In genomic region chr19:38838208-38838985, GRCh38 we compare ENCODE assay signal across 10 cellular contexts. TPM values are rescaled to one million over a fixed set of nuclear protein-coding genes. Genes with fewer than 3 reads are reported as not detected.
DNase-seq lines count a peak whose midpoint lies in the region; ATAC-seq, FAIRE-seq and TF ChIP-seq lines count a peak whose summit lies in the region.
"Had no signal": no experiment of that assay in that cellular context is flagged by ENCODE, and none has a peak within 500 bp of the region (broad histone marks: within the 10 kb centered on the region; RNA-seq: fewer than 3 reads in every experiment).

No MANE protein-coding gene starts in this region.

- TF ChIP-seq CTCF in natural killer cell (IDR thresholded peaks at IDR 0.05) (no peak), adrenal gland (IDR thresholded peaks at IDR 0.05) (no peak), neural crest cell (conservative IDR thresholded peaks at IDR 0.05) (no peak), D721Med (IDR thresholded peaks at IDR 0.05; ENCODE audit: insufficient read depth, missing control alignments) (no peak), transverse colon (IDR thresholded peaks at IDR 0.05) (no peak)

- FAIRE-seq in D721Med (lab: Jason Lieb, UNC) = no peak

- H3K4me3 ChIP-seq in adrenal gland (no peak overlapping the region), transverse colon (no peak overlapping the region)
- H3K4me3 ChIP-seq: BLaER1 had no signal

- peak in 1 of 2 donors; percentile 1 for ATAC-seq in natural killer cell treated with Interleukin-12 subunit alpha and Interleukin-12 subunit beta and Interleukin-15 and Interleukin-18, amount 100 ng/mL, for 72 hours
- ATAC-seq in natural killer cell (no peak), HG03565 (IDR thresholded peaks at IDR 0.05; ENCODE audit: unreplicated experiment) (no peak)

- in situ Hi-C loops in transverse colon (cut with MboI; ENCODE audit: low pct_ligation_motif_present in 1 of 4, low pct_unique_long_range_greater_than_20kb in 1 of 4, low sequenced_read_pairs in 3 of 4) = no loop called here

- H3K27me3 Mint-ChIP-seq in natural killer cell treated with Interleukin-12 subunit alpha and Interleukin-12 subunit beta and Interleukin-15 and Interleukin-18, amount 100 ng/mL, for 72 hours = no peaks in the 10 kb centered on the region
- H3K27me3 Mint-ChIP-seq in natural killer cell (ENCODE audit: low read depth in 2 of 2) (no peaks in the 10 kb centered on the region), neural crest cell (ENCODE audit: low read depth) (no peaks in the 10 kb centered on the region)
- H3K27me3 Mint-ChIP-seq: dendritic cell treated with granulocyte-macrophage colony-stimulating factor and Interleukin-4, amounts not matched to agents 40 ng/mL and 50 ng/mL, for 4 days had no signal

- no peaks in the 10 kb centered on the region for H3K9me3 Mint-ChIP-seq in natural killer cell treated with Interleukin-12 subunit alpha and Interleukin-12 subunit beta and Interleukin-15 and Interleukin-18, amount 100 ng/mL, for 72 hours
- H3K9me3 Mint-ChIP-seq in natural killer cell = no peaks in the 10 kb centered on the region
- no peaks in the 10 kb centered on the region for H3K9me3 Mint-ChIP-seq in neural crest cell
- H3K9me3 Mint-ChIP-seq: dendritic cell treated with granulocyte-macrophage colony-stimulating factor and Interleukin-4, amounts not matched to agents 40 ng/mL and 50 ng/mL, for 4 days had no signal

- H3K27ac ChIP-seq in adrenal gland (peak overlapping the region in 4 of 5 donors; percentile 17 to 86 (median 74)), transverse colon (peak overlapping the region in 1 of 4 donors; percentile 13)
- H3K27ac ChIP-seq: BLaER1 had no signal

- H3K4me1 Mint-ChIP-seq in natural killer cell treated with Interleukin-12 subunit alpha and Interleukin-12 subunit beta and Interleukin-15 and Interleukin-18, amount 100 ng/mL, for 72 hours (ENCODE audit: low read depth in 2 of 2) = peaks cover 30 to 33% of the 10 kb centered on the region in 2 donors
- peaks cover 18 to 40% of the 10 kb centered on the region in 2 donors for H3K4me1 Mint-ChIP-seq in natural killer cell
- peaks cover 8% of the 10 kb centered on the region for H3K4me1 Mint-ChIP-seq in neural crest cell

- H3K4me1 ChIP-seq in adrenal gland (replicated peaks in 1 of 2) = peaks cover 24 to 66% of the 10 kb centered on the region in 2 donors
- peaks cover 0 to 10% (median 3%) of the 10 kb centered on the region in 4 donors for H3K4me1 ChIP-seq in transverse colon

- TF ChIP-seq POLR2A in adrenal gland (IDR thresholded peaks at IDR 0.05) (no peak), transverse colon (IDR thresholded peaks at IDR 0.05) (no peak)

- intact Hi-C loops in natural killer cell (cut with micrococcal nuclease) = no loop called here
- intact Hi-C loops in adrenal gland (cut with DNase I) = no loop called here
- intact Hi-C loops in transverse colon (cut with DNase I; ENCODE audit: low total_unique reads) = loop anchor here (10.0 kb wide), 1 partner anchor 184 kb away; no protein-coding TSS in a partner anchor

- TF ChIP-seq EP300 in transverse colon (IDR thresholded peaks at IDR 0.05; ENCODE audit: low read depth) = no peak

- H3K27me3 ChIP-seq in adrenal gland = no peaks in the 10 kb centered on the region
- no peaks in the 10 kb centered on the region for H3K27me3 ChIP-seq in transverse colon
- H3K27me3 ChIP-seq: BLaER1 had no signal

- 48 to 70% (median 67%) methylated on average over 9 to 19 of the region's 19 CpGs for WGBS in adrenal gland, 4 donors
- 87% methylated on average over 19 of the region's 19 CpGs; no CpG with 5 or more reads in 1 of the 2 donors for WGBS in transverse colon (ENCODE audit: low coverage in 1 of 2), 2 donors

- no peak overlapping the region for H3K4me3 Mint-ChIP-seq in natural killer cell treated with Interleukin-12 subunit alpha and Interleukin-12 subunit beta and Interleukin-15 and Interleukin-18, amount 100 ng/mL, for 72 hours
- H3K4me3 Mint-ChIP-seq in natural killer cell (no peak overlapping the region), neural crest cell (peak overlapping the region; percentile 56)
- H3K4me3 Mint-ChIP-seq: dendritic cell treated with granulocyte-macrophage colony-stimulating factor and Interleukin-4, amounts not matched to agents 40 ng/mL and 50 ng/mL, for 4 days had no signal

- H3K9me3 ChIP-seq in adrenal gland (replicated peaks in 1 of 3) = no peaks in the 10 kb centered on the region
- no peaks in the 10 kb centered on the region for H3K9me3 ChIP-seq in transverse colon
- H3K9me3 ChIP-seq: BLaER1 had no signal

- DNase-seq in natural killer cell treated with Interleukin-12 subunit alpha and Interleukin-12 subunit beta and Interleukin-15 and Interleukin-18, amount 100 ng/mL, for 72 hours (ENCODE audit: low spot score) = no peak
- no peak for DNase-seq in natural killer cell
- no peak for DNase-seq in adrenal gland
- DNase-seq in neural crest cell (ENCODE audit: low read depth, low spot score) = no peak
- DNase-seq in ureter (ENCODE audit: low spot score) = peak; percentile 63
- DNase-seq in D721Med (ENCODE audit: insufficient read length, low spot score) = no peak
- no peak for DNase-seq in transverse colon

- H3K27ac Mint-ChIP-seq in natural killer cell treated with Interleukin-12 subunit alpha and Interleukin-12 subunit beta and Interleukin-15 and Interleukin-18, amount 100 ng/mL, for 72 hours = peak overlapping the region; percentile 51 to 63
- H3K27ac Mint-ChIP-seq in natural killer cell (peak overlapping the region in 1 of 2 donors; percentile 47), neural crest cell (ENCODE audit: unreplicated experiment) (no peak overlapping the region)
- H3K27ac Mint-ChIP-seq: dendritic cell treated with granulocyte-macrophage colony-stimulating factor and Interleukin-4, amounts not matched to agents 40 ng/mL and 50 ng/mL, for 4 days had no signal

- H3K36me3 Mint-ChIP-seq in natural killer cell treated with Interleukin-12 subunit alpha and Interleukin-12 subunit beta and Interleukin-15 and Interleukin-18, amount 100 ng/mL, for 72 hours = peaks cover 12% of the 10 kb centered on the region
- peaks cover 12% of the 10 kb centered on the region for H3K36me3 Mint-ChIP-seq in natural killer cell
- H3K36me3 Mint-ChIP-seq in neural crest cell (ENCODE audit: low read depth) = peaks cover 40% of the 10 kb centered on the region

- H3K36me3 ChIP-seq in adrenal gland (replicated peaks in 1 of 2) (peaks cover 0 to 84% of the 10 kb centered on the region in 2 donors), transverse colon (peaks cover 0 to 77% (median 36%) of the 10 kb centered on the region in 4 donors)

RNA-seq across cellular contexts. Expression of gene ECH1, which starts 6.8 kb away (rescaled TPM):
- total RNA-seq in natural killer cell treated with Interleukin-12 subunit alpha and Interleukin-12 subunit beta and Interleukin-15 and Interleukin-18, amount 100 ng/mL, for 72 hours = 100 to 1,000 TPM; 104 to 163 TPM
- total RNA-seq in natural killer cell (100 to 1,000 TPM; 114 to 145 (median 119) TPM), adrenal gland (100 to 1,000 TPM; 164 to 570 (median 444) TPM), neural crest cell (77.7 and 79.4 TPM in 2 replicates), ureter (175 TPM), transverse colon (100 to 1,000 TPM; 181 to 313 (median 228) TPM)
- polyA plus RNA-seq in adrenal gland = 100 to 1,000 TPM; 308 to 701 (median 481) TPM

RNA-seq across cellular contexts. Expression of gene HNRNPL, which starts 11.4 kb away (rescaled TPM):
- total RNA-seq in natural killer cell treated with Interleukin-12 subunit alpha and Interleukin-12 subunit beta and Interleukin-15 and Interleukin-18, amount 100 ng/mL, for 72 hours = 100 to 1,000 TPM; 559 to 561 TPM
- 100 to 1,000 TPM; 636 to 800 (median 702) TPM for total RNA-seq in natural killer cell
- total RNA-seq in adrenal gland = 100 to 1,000 TPM; 133 to 295 (median 191) TPM
- polyA plus RNA-seq in adrenal gland = 100 to 1,000 TPM; 195 to 241 (median 220) TPM
- 718 and 728 TPM in 2 replicates for total RNA-seq in neural crest cell
- 295 TPM for total RNA-seq in ureter
- total RNA-seq in transverse colon = 100 to 1,000 TPM; 139 to 200 (median 174) TPM

RNA-seq across cellular contexts. Expression of gene LGALS4, which starts 25.7 kb away (rescaled TPM):
- total RNA-seq in natural killer cell treated with Interleukin-12 subunit alpha and Interleukin-12 subunit beta and Interleukin-15 and Interleukin-18, amount 100 ng/mL, for 72 hours = 1 to 10 TPM; 1.6 to 1.7 TPM
- total RNA-seq in natural killer cell (1 to 10 TPM; 4.2 to 4.8 (median 4.6) TPM), adrenal gland (1 to 10 TPM in 2 of 8 donors, under 1 TPM in 1, not detected in 5; 0.30 to 3.1 (median 1.9) TPM), neural crest cell (0.77 and 0.86 TPM in 2 replicates), ureter (9.2 TPM), transverse colon (1,000 to 10,000 TPM; 1,815 to 4,845 (median 3,695) TPM)
- 1 to 10 TPM in 2 of 3 donors, under 1 TPM in 1; 0.64 to 4.5 (median 1.5) TPM for polyA plus RNA-seq in adrenal gland

RNA-seq across cellular contexts. Expression of gene RINL, which starts 39.7 kb away (rescaled TPM):
- total RNA-seq in natural killer cell treated with Interleukin-12 subunit alpha and Interleukin-12 subunit beta and Interleukin-15 and Interleukin-18, amount 100 ng/mL, for 72 hours = 10 to 100 TPM; 58.1 to 63.8 TPM
- total RNA-seq in natural killer cell = 10 to 100 TPM; 59.7 to 65.6 (median 59.7) TPM
- total RNA-seq in adrenal gland = 10 to 100 TPM in 1 of 8 donors, 1 to 10 TPM in 6, under 1 TPM in 1; 0.54 to 11.4 (median 4.8) TPM
- 10 to 100 TPM in 1 of 3 donors, 1 to 10 TPM in 2; 5.6 to 24.1 (median 7.1) TPM for polyA plus RNA-seq in adrenal gland
- 1.4 and 1.6 TPM in 2 replicates for total RNA-seq in neural crest cell
- total RNA-seq in ureter = 14.1 TPM
- 1 to 10 TPM; 1.8 to 7.0 (median 3.6) TPM for total RNA-seq in transverse colon

RNA-seq across cellular contexts. Expression of gene LGALS7B, which starts 49.4 kb away (rescaled TPM):
- total RNA-seq in natural killer cell treated with Interleukin-12 subunit alpha and Interleukin-12 subunit beta and Interleukin-15 and Interleukin-18, amount 100 ng/mL, for 72 hours = not detected
- total RNA-seq in natural killer cell = not detected
- total RNA-seq in adrenal gland = not detected
- polyA plus RNA-seq in adrenal gland = 1 to 10 TPM in 1 of 3 donors, not detected in 2; 1.0 TPM
- not detected in 2 replicates for total RNA-seq in neural crest cell
- not detected for total RNA-seq in ureter
- not detected for total RNA-seq in transverse colon

Comparison
In these comparisons a context has a peak if more than half of its experiments do, and no peak if none do; other contexts are left out.
1. RNA of gene LGALS4, which starts 25.7 kb away (total RNA-seq): 1,815 to 4,845 TPM in transverse colon; 9.2 TPM in ureter (single experiment), 4.2 to 4.8 TPM in natural killer cell, 1.6 to 1.7 TPM in natural killer cell treated with Interleukin-12 subunit alpha and Interleukin-12 subunit beta and Interleukin-15 and Interleukin-18, amount 100 ng/mL, for 72 hours, 0.77 to 0.86 TPM in neural crest cell and 0.30 to 3.1 TPM in adrenal gland; every median in the first group is over 100 times any median in the second.